Comparison of ENCODE assay signal across 8 cellular contexts in the genomic region with DNA sequence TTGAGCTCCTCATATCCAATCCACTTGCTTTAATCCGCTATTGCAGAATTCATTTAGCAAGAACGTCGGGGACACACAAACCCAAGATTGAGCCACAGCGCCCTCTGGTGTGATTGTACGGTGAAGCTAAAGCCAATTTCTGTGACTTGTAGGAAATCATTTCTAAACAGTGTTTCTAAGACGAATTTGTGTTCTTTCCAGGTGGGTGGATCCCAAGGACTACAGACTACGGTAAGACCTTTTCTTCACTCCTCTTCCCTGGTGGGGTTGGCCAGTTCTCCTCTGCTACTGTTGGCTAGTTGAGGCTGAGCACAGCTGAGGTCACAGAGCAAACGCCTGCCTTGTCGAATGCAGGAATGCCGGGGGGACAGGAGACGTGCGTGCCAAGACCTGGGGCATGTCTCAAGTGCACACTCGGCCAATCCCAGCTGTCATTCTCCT. TPM values are rescaled to one million over a fixed set of nuclear protein-coding genes. Genes with fewer than 3 reads are reported as not detected.
DNase-seq lines count a peak whose midpoint lies in the region; ATAC-seq and TF ChIP-seq lines count a peak whose summit lies in the region.

No MANE protein-coding gene starts in this region.

- H3K36me3 Mint-ChIP-seq in CD8-positive, alpha-beta memory T cell = no peaks in the 10 kb centered on the region
- no peaks in the 10 kb centered on the region for H3K36me3 Mint-ChIP-seq in activated T-cell treated with anti-CD3 and anti-CD28 coated beads, Interleukin-2, amount 50 U/mL, for 72 hours (ENCODE audit: insufficient read depth in 2 of 2)

- peaks cover 21 to 44% of the 10 kb centered on the region in 2 donors for H3K27me3 Mint-ChIP-seq in CD8-positive, alpha-beta memory T cell
- peaks cover 67% of the 10 kb centered on the region for H3K27me3 Mint-ChIP-seq in activated T-cell treated with anti-CD3 and anti-CD28 coated beads, Interleukin-2, amount 50 U/mL, for 72 hours (ENCODE audit: low read depth)

- CTCF ChIA-PET in CD8-positive, alpha-beta memory T cell (lab: Charles Lee) = interaction anchor here (0.6 to 2.8 kb wide), 43 partner anchors 8 to 298 kb away, joined by 3 to 30 read pairs (median 5); no protein-coding TSS in a partner anchor

- no peak overlapping the region for H3K27ac ChIP-seq in CD8-positive, alpha-beta memory T cell (ENCODE audit: low read depth, low read length)
- no peak overlapping the region for H3K27ac ChIP-seq in stomach smooth muscle (ENCODE audit: low read length)

- no peaks in the 10 kb centered on the region for H3K4me1 ChIP-seq in CD8-positive, alpha-beta memory T cell (ENCODE audit: insufficient read depth, low read length)
- peaks cover 3% of the 10 kb centered on the region for H3K4me1 ChIP-seq in stomach smooth muscle (ENCODE audit: control insufficient read depth, insufficient read depth, low read length)

- TF ChIP-seq CTCF in fibroblast of the aortic adventitia (IDR thresholded peaks at IDR 0.05; ENCODE audit: insufficient read depth, low read length) = peak; percentile 83

- H3K4me3 Mint-ChIP-seq in CD8-positive, alpha-beta memory T cell = peak overlapping the region in 1 of 7 donors; percentile 50
- no peak overlapping the region for H3K4me3 Mint-ChIP-seq in activated T-cell treated with anti-CD3 and anti-CD28 coated beads, Interleukin-2, amount 50 U/mL, for 72 hours

- H3K27ac Mint-ChIP-seq in CD8-positive, alpha-beta memory T cell = peak overlapping the region in 1 of 8 donors; percentile 24
- H3K27ac Mint-ChIP-seq in activated T-cell treated with anti-CD3 and anti-CD28 coated beads, Interleukin-2, amount 50 U/mL, for 72 hours = no peak overlapping the region

- H3K27me3 ChIP-seq in CD8-positive, alpha-beta memory T cell (ENCODE audit: insufficient read depth, low read length, poor library complexity, severe bottlenecking) = no peaks in the 10 kb centered on the region
- H3K27me3 ChIP-seq in stomach smooth muscle (ENCODE audit: control insufficient read depth in 1 of 2, insufficient read depth in 2 of 2, low read length in 2 of 2) = peaks cover 0 to 9% of the 10 kb centered on the region in 2 donors

- peak; percentile 47 to 81 (median 60) for DNase-seq in CD8-positive, alpha-beta memory T cell
- DNase-seq in HUDEP-2 (lab: John Stamatoyannopoulos, UW; ENCODE audit: unreplicated experiment in 76 of 76) (peak in 45 of 76 experiments; percentile 4 to 67 (median 29)), OCI-M1 (lab: John Stamatoyannopoulos, UW) (peak; percentile 83), fibroblast of the aortic adventitia (ENCODE audit: low read depth) (peak; percentile 92), non-pigmented ciliary epithelial cell (ENCODE audit: low read depth) (peak; percentile 55)
- DNase-seq in activated T-cell treated with anti-CD3 and anti-CD28 coated beads, Interleukin-2, amount 50 U/mL, for 72 hours = peak; percentile 69 to 74

- POLR2A ChIA-PET in CD8-positive, alpha-beta memory T cell (lab: Charles Lee) = no interaction called here

- ATAC-seq in activated T-cell treated with anti-CD3 and anti-CD28 coated beads, Interleukin-2, amount 50 U/mL, for 72 hours (replicated peaks in 1 of 2) = peak in 1 of 2 donors; percentile 44
- ATAC-seq in GM21717 (IDR thresholded peaks at IDR 0.05; ENCODE audit: unreplicated experiment) = no peak

- H3K9me3 Mint-ChIP-seq in CD8-positive, alpha-beta memory T cell = no peaks in the 10 kb centered on the region
- no peaks in the 10 kb centered on the region for H3K9me3 Mint-ChIP-seq in activated T-cell treated with anti-CD3 and anti-CD28 coated beads, Interleukin-2, amount 50 U/mL, for 72 hours

- H3K9me3 ChIP-seq in CD8-positive, alpha-beta memory T cell (ENCODE audit: low read length) = no peaks in the 10 kb centered on the region
- no peaks in the 10 kb centered on the region for H3K9me3 ChIP-seq in stomach smooth muscle (ENCODE audit: control insufficient read depth in 2 of 2, low read length in 2 of 2)

- H3K36me3 ChIP-seq in CD8-positive, alpha-beta memory T cell (ENCODE audit: insufficient read depth, low read length) = no peaks in the 10 kb centered on the region
- H3K36me3 ChIP-seq in stomach smooth muscle (ENCODE audit: control insufficient read depth in 2 of 2, insufficient read depth in 2 of 2, low read length in 2 of 2) = no peaks in the 10 kb centered on the region

- peak overlapping the region; percentile 51 to 64 for H3K9ac ChIP-seq in stomach smooth muscle (ENCODE audit: low read length in 2 of 2)

- H3K4me1 Mint-ChIP-seq in CD8-positive, alpha-beta memory T cell = peaks cover 8 to 19% (median 15%) of the 10 kb centered on the region in 3 donors
- H3K4me1 Mint-ChIP-seq in activated T-cell treated with anti-CD3 and anti-CD28 coated beads, Interleukin-2, amount 50 U/mL, for 72 hours (ENCODE audit: low read depth) = peaks cover 9% of the 10 kb centered on the region

- no peak overlapping the region for H3K4me3 ChIP-seq in CD8-positive, alpha-beta memory T cell (ENCODE audit: low read length)
- H3K4me3 ChIP-seq in fibroblast of the aortic adventitia (ENCODE audit: low read depth, low read length) (peak overlapping the region; percentile 45), stomach smooth muscle (ENCODE audit: low read length in 2 of 2) (peak overlapping the region; percentile 70 to 75)

RNA-seq across cellular contexts. Expression of a gene that starts 5.2 kb away (rescaled TPM):
- total RNA-seq in CD8-positive, alpha-beta memory T cell = not detected
- not detected for polyA plus RNA-seq in CD8-positive, alpha-beta memory T cell
- total RNA-seq in activated T-cell treated with anti-CD3 and anti-CD28 coated beads, Interleukin-2, amount 50 U/mL, for 72 hours = not detected
- total RNA-seq in fibroblast of the aortic adventitia (ENCODE audit: low replicate concordance) = under 0.01 and 0.08 TPM in 2 replicates

Comparison
In these comparisons a context has a peak if more than half of its experiments do, and no peak if none do; other contexts are left out.
1. DNase-seq: peak in every context shown above with its lines; median percentile 92 in fibroblast of the aortic adventitia; 83 in OCI-M1; 72 in activated T-cell treated with anti-CD3 and anti-CD28 coated beads, Interleukin-2, amount 50 U/mL, for 72 hours; 60 in CD8-positive, alpha-beta memory T cell; 55 in non-pigmented ciliary epithelial cell; 29 in HUDEP-2.